ENCODE assay signal across 11 cellular contexts in the genomic region with DNA sequence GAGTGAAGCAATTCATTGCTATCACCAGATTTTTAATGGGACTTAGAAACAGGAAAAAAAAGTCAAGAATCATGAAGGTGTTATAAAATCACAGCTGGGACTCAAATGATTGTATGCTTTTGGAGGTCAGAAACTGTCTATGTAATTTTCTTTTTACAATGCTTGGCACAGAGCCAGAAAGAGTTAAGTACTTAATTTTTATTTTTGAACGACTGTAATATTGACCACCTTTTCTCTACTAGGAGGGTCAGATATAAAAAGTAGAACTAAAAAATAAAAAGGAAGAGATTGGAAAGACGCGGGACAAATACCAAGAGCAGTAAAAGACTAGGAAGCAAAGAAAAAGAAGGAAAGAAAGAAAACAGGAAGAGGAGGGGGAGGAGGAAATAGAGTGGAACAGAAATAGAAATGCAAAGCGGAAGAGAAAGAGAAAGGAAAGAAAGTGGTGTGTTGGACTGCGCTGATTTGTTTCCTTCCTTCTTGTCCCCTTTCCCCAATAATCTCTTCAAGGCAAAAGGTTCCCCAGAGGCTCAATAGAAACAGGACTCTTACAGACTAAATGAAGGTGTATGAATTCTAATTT. TPM values are rescaled to one million over a fixed set of nuclear protein-coding genes. Genes with fewer than 3 reads are reported as not detected.
DNase-seq lines count a peak whose midpoint lies in the region; ATAC-seq and TF ChIP-seq lines count a peak whose summit lies in the region.
"Had no signal": no experiment of that assay in that cellular context is flagged by ENCODE, and none has a peak within 500 bp of the region (broad histone marks: within the 10 kb centered on the region; RNA-seq: fewer than 3 reads in every experiment).

No MANE protein-coding gene starts in this region.

- H3K27ac ChIP-seq in spleen, result peak overlapping the region in 7 of 8 donors; percentile 51 to 77 (median 73)
- H3K27ac ChIP-seq: adrenal gland had no signal

- H3K4me1 ChIP-seq in Loucy (ENCODE audit: insufficient read depth, low read length, poor library complexity, severe bottlenecking) (peaks cover 48% of the 10 kb centered on the region), spleen (peaks cover 0 to 47% (median 19%) of the 10 kb centered on the region in 6 donors)
- H3K4me1 ChIP-seq: adrenal gland, BE2C had no signal

- POLR2A ChIA-PET in activated naive CD8-positive, alpha-beta T cell treated with anti-CD3 and anti-CD28 coated beads, Interleukin-2, amount 10 ng/mL, durations not matched to agents 7 days and 5 days (lab: Charles Lee), result interaction anchor here (3.6 kb wide), 1 partner anchor 23 kb away, joined by 38 read pairs; the partner anchor contains the start of gene C1GALT1

- no peak overlapping the region for H3K9ac ChIP-seq in Loucy (ENCODE audit: low read depth, low read length, poor library complexity, severe bottlenecking)

- H3K27me3 ChIP-seq in Loucy (ENCODE audit: insufficient read depth, low read length, poor library complexity, severe bottlenecking), result no peaks in the 10 kb centered on the region
- H3K27me3 ChIP-seq in spleen (replicated peaks in 1 of 7), result no peaks in the 10 kb centered on the region
- H3K27me3 ChIP-seq: adrenal gland had no signal

- H3K36me3 ChIP-seq in Loucy (ENCODE audit: insufficient read depth, low read length) (no peaks in the 10 kb centered on the region), spleen (no peaks in the 10 kb centered on the region)
- H3K36me3 ChIP-seq: adrenal gland, BE2C had no signal

- peak overlapping the region; percentile 78 to 90 for H3K4me3 Mint-ChIP-seq in activated T-cell treated with anti-CD3 and anti-CD28 coated beads, Interleukin-2, amount 50 U/mL, for 72 hours
- H3K4me3 Mint-ChIP-seq in activated naive CD8-positive, alpha-beta T cell treated with anti-CD3 and anti-CD28 coated beads, Interleukin-2, amount 10 ng/mL, durations not matched to agents 7 days and 5 days, result peak overlapping the region; percentile 87

- H3K4me2 ChIP-seq in Loucy (ENCODE audit: low read depth, low read length, poor library complexity, severe bottlenecking), result peak overlapping the region; percentile 50

- H3K4me3 ChIP-seq in Loucy (ENCODE audit: low read length, poor library complexity, severe bottlenecking) (peak overlapping the region; percentile 13), spleen (peak overlapping the region in 4 of 8 donors; percentile 4 to 61 (median 32))
- H3K4me3 ChIP-seq: adrenal gland had no signal

- TF ChIP-seq POLR2A in spleen (IDR thresholded peaks at IDR 0.05), result no peak

- no peaks in the 10 kb centered on the region for H3K9me2 ChIP-seq in Loucy (replicated peaks; ENCODE audit: low read depth, low read length)

- ATAC-seq in activated T-cell treated with anti-CD3 and anti-CD28 coated beads, Interleukin-2, amount 50 U/mL, for 72 hours (replicated peaks in 1 of 2), result no peak
- no peak for ATAC-seq in activated naive CD8-positive, alpha-beta T cell treated with anti-CD3 and anti-CD28 coated beads, Interleukin-2, amount 10 ng/mL, durations not matched to agents 7 days and 5 days (ENCODE audit: low read depth)
- ATAC-seq in HG03571 (IDR thresholded peaks at IDR 0.05; ENCODE audit: unreplicated experiment), result no peak

- H3K36me3 Mint-ChIP-seq in activated T-cell treated with anti-CD3 and anti-CD28 coated beads, Interleukin-2, amount 50 U/mL, for 72 hours (ENCODE audit: insufficient read depth in 2 of 2), result peaks cover 0 to 11% of the 10 kb centered on the region in 2 donors
- peaks cover 42% of the 10 kb centered on the region for H3K36me3 Mint-ChIP-seq in activated naive CD8-positive, alpha-beta T cell treated with anti-CD3 and anti-CD28 coated beads, Interleukin-2, amount 10 ng/mL, durations not matched to agents 7 days and 5 days

- TF ChIP-seq CTCF in Loucy (conservative IDR thresholded peaks at IDR 0.05; ENCODE audit: low read length) (no peak), spleen (IDR thresholded peaks at IDR 0.05 in 8 of 11, conservative IDR thresholded peaks at IDR 0.05 in 3 of 11) (no peak)

- H3F3A ChIP-seq in Loucy (ENCODE audit: low read depth), result no peaks in the 10 kb centered on the region

- H3K9me3 Mint-ChIP-seq in activated T-cell treated with anti-CD3 and anti-CD28 coated beads, Interleukin-2, amount 50 U/mL, for 72 hours, result peaks cover 6 to 10% of the 10 kb centered on the region in 2 donors
- peaks cover 12% of the 10 kb centered on the region for H3K9me3 Mint-ChIP-seq in activated naive CD8-positive, alpha-beta T cell treated with anti-CD3 and anti-CD28 coated beads, Interleukin-2, amount 10 ng/mL, durations not matched to agents 7 days and 5 days

- 22 to 50% (median 30%) methylated on average over 5 of the region's 5 CpGs for WGBS in spleen, 5 donors

- H4K20me1 ChIP-seq in Loucy (ENCODE audit: insufficient read depth, low read length, poor library complexity, severe bottlenecking), result no peaks in the 10 kb centered on the region

- no peak for DNase-seq in activated T-cell treated with anti-CD3 and anti-CD28 coated beads, Interleukin-2, amount 50 U/mL, for 72 hours
- DNase-seq in activated T-cell treated with anti-CD3 and anti-CD28 coated beads for 4 hours, result no peak
- DNase-seq in activated naive CD8-positive, alpha-beta T cell treated with anti-CD3 and anti-CD28 coated beads, Interleukin-2, amount 10 ng/mL, durations not matched to agents 7 days and 5 days, result no peak
- no peak for DNase-seq in spleen
- no peak for DNase-seq in 8988T
- DNase-seq in NCI-H2196 (lab: John Stamatoyannopoulos, UW; ENCODE audit: unreplicated experiment), result no peak
- DNase-seq: adrenal gland; BE2C; effector CD8-positive, alpha-beta T cell had no signal

- no peaks in the 10 kb centered on the region for H3K9me3 ChIP-seq in Loucy (ENCODE audit: insufficient read depth, low read depth, low read length)
- H3K9me3 ChIP-seq in spleen, result peaks cover 0 to 9% (median 5%) of the 10 kb centered on the region in 8 donors
- H3K9me3 ChIP-seq: adrenal gland, BE2C had no signal

- H3K4me1 Mint-ChIP-seq in activated T-cell treated with anti-CD3 and anti-CD28 coated beads, Interleukin-2, amount 50 U/mL, for 72 hours (ENCODE audit: low read depth), result peaks cover 47% of the 10 kb centered on the region
- H3K4me1 Mint-ChIP-seq in activated naive CD8-positive, alpha-beta T cell treated with anti-CD3 and anti-CD28 coated beads, Interleukin-2, amount 10 ng/mL, durations not matched to agents 7 days and 5 days, result peaks cover 42% of the 10 kb centered on the region

- intact Hi-C loops in spleen (cut with DNase I; ENCODE audit: low total_unique reads), result no loop called here

- H3K79me2 ChIP-seq in Loucy (ENCODE audit: insufficient read depth, low read length), result no peaks in the 10 kb centered on the region

- no peak overlapping the region for H2AFZ ChIP-seq in Loucy (ENCODE audit: low read length)

- H3K27me3 Mint-ChIP-seq in activated T-cell treated with anti-CD3 and anti-CD28 coated beads, Interleukin-2, amount 50 U/mL, for 72 hours (ENCODE audit: low read depth), result no peaks in the 10 kb centered on the region
- H3K27me3 Mint-ChIP-seq in activated naive CD8-positive, alpha-beta T cell treated with anti-CD3 and anti-CD28 coated beads, Interleukin-2, amount 10 ng/mL, durations not matched to agents 7 days and 5 days, result no peaks in the 10 kb centered on the region

- peak overlapping the region; percentile 88 for H3K27ac Mint-ChIP-seq in activated T-cell treated with anti-CD3 and anti-CD28 coated beads, Interleukin-2, amount 50 U/mL, for 72 hours
- peak overlapping the region; percentile 88 for H3K27ac Mint-ChIP-seq in activated naive CD8-positive, alpha-beta T cell treated with anti-CD3 and anti-CD28 coated beads, Interleukin-2, amount 10 ng/mL, durations not matched to agents 7 days and 5 days

RNA-seq across cellular contexts. Expression of gene C1GALT1, which starts 23.2 kb away (rescaled TPM):
- 10 to 100 TPM; 31.0 to 31.8 TPM for total RNA-seq in activated T-cell treated with anti-CD3 and anti-CD28 coated beads, Interleukin-2, amount 50 U/mL, for 72 hours
- 10 to 100 TPM; 48.8 to 51.4 TPM for total RNA-seq in activated naive CD8-positive, alpha-beta T cell treated with anti-CD3 and anti-CD28 coated beads, Interleukin-2, amount 10 ng/mL, durations not matched to agents 7 days and 5 days
- 10 to 100 TPM; 36.9 to 61.2 (median 43.3) TPM for total RNA-seq in spleen
- 1 to 10 TPM; 6.9 to 9.2 (median 7.9) TPM for polyA plus RNA-seq in spleen
